19 cellular contexts compared by ENCODE assay signal in the genomic region with DNA sequence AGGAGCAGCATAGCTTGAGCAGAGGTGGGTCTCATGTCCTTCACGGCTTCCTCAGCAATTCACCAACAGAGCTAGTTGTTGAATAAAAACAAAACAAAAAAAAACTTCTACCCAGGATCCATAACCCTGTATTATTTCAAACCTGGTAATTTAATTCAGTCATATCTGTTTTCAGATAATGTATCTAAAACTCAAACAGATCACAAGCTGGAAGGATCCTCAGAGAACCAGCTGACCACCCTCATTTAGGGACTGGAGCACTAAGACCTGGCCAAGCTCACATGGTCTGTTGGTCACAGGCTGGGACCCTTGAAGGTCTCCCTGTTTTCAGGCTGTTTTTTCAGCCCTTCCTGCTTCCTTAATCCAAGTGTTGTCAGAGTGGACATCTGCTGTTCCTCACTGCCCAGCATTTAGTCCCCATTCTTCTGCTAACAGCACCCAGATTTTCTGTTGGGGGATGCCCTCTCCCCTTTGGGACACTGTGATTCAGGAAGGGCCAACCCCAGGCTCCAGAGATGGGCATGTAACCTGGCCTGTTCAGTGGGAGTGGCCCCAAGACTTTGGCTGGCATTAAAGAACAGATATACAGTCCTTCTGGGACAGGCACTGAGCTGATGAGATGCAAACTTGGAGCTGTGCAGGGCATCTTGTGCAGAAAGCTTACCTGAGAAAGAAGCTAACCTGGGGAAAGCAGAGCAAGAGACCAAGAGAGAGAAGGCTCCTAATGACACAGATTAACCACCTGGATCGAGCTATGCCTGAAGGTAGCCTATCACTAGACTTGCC.
DNase-seq lines count a peak whose midpoint lies in the region; ATAC-seq and TF ChIP-seq lines count a peak whose summit lies in the region.
"Had no signal": no experiment of that assay in that cellular context is flagged by ENCODE, and none has a peak within 500 bp of the region (broad histone marks: within the 10 kb centered on the region; RNA-seq: fewer than 3 reads in every experiment).

No MANE protein-coding gene starts in this region.

- no peaks in the 10 kb centered on the region for H3K27me3 ChIP-seq in adrenal gland
- H3K27me3 ChIP-seq: sigmoid colon, suprapubic skin had no signal

- POLR2A ChIA-PET in activated CD4-positive, alpha-beta T cell treated with anti-CD3 and anti-CD28 coated beads for 36 hours (lab: Charles Lee), result interaction anchor here (1.3 kb wide), 1 partner anchor 181 kb away, joined by 7 read pairs; no protein-coding TSS in a partner anchor

- no peaks in the 10 kb centered on the region for H3K9me3 ChIP-seq in adrenal gland (replicated peaks in 1 of 3)
- H3K9me3 ChIP-seq: sigmoid colon, suprapubic skin had no signal

- CTCF ChIA-PET in activated CD4-positive, alpha-beta T cell treated with anti-CD3 and anti-CD28 coated beads for 36 hours (lab: Charles Lee), result interaction anchor here (0.5 to 2.4 kb wide), 16 partner anchors 9 to 296 kb away, joined by 3 to 22 read pairs (median 3); a partner anchor contains a TSS

- no peaks in the 10 kb centered on the region for H3K27me3 Mint-ChIP-seq in activated CD4-positive, alpha-beta T cell treated with anti-CD3 and anti-CD28 coated beads for 36 hours
- H3K27me3 Mint-ChIP-seq in HFFc6 (ENCODE audit: insufficient read depth), result no peaks in the 10 kb centered on the region
- H3K27me3 Mint-ChIP-seq in nephron (ENCODE audit: low read depth), result no peaks in the 10 kb centered on the region

- TF ChIP-seq CTCF in HFFc6 (IDR thresholded peaks at IDR 0.05) (no peak), adrenal gland (IDR thresholded peaks at IDR 0.05) (no peak), nephron (IDR thresholded peaks at IDR 0.05; ENCODE audit: unreplicated experiment in 3 of 3) (no peak)

- no peak for TF ChIP-seq POLR2A in adrenal gland (IDR thresholded peaks at IDR 0.05)

- DNase-seq in activated CD4-positive, alpha-beta T cell treated with anti-CD3 and anti-CD28 coated beads for 36 hours, result no peak
- DNase-seq in activated CD4-positive, alpha-beta T cell treated with anti-CD3 and anti-CD28 coated beads for 4 hours, result no peak
- DNase-seq in HFFc6 (no peak), adrenal gland (peak in 1 of 7 donors; percentile 45), NCI-H748 treated with DMSO at 0.1 percent for 48 hours (lab: John Stamatoyannopoulos, UW) (no peak), DMS79 (lab: John Stamatoyannopoulos, UW) (no peak), occipital lobe (lab: John Stamatoyannopoulos, UW) (no peak)
- DNase-seq: cerebellar nuclear complex, endodermal cell, H7, hippocampal formation, MM.1S, NCI-H1694 treated with DMSO at 0.1 percent for 48 hours, sigmoid colon had no signal

- H3K27ac Mint-ChIP-seq in activated CD4-positive, alpha-beta T cell treated with anti-CD3 and anti-CD28 coated beads for 36 hours, result peak overlapping the region; percentile 78
- H3K27ac Mint-ChIP-seq in HFFc6 (peak overlapping the region; percentile 89), nephron (peak overlapping the region; percentile 50 to 79 (median 67))
- H3K27ac Mint-ChIP-seq: endodermal cell had no signal

- intact Hi-C loops in activated CD4-positive, alpha-beta T cell treated with anti-CD3 and anti-CD28 coated beads for 36 hours (cut with DNase I, micrococcal nuclease), result loop anchor here (1.0 to 5.0 kb wide), 8 partner anchors 51 to 425 kb away; a partner anchor contains a TSS
- intact Hi-C loops in adrenal gland (cut with DNase I), result no loop called here

- H3K9me3 Mint-ChIP-seq in activated CD4-positive, alpha-beta T cell treated with anti-CD3 and anti-CD28 coated beads for 36 hours (ENCODE audit: low read depth), result no peaks in the 10 kb centered on the region
- H3K9me3 Mint-ChIP-seq in HFFc6 (no peaks in the 10 kb centered on the region), nephron (no peaks in the 10 kb centered on the region)
- H3K9me3 Mint-ChIP-seq: endodermal cell; T-helper 1 cell treated with Interleukin-12 subunit alpha and Interleukin-12 subunit beta and Interleukin-4 antibody, amounts not matched to agents 30 μg/mL and 1 μg/mL, for 36 hours had no signal

- WGBS in adrenal gland, 4 donors, result 31 to 98% (median 88%) methylated on average over 2 of the region's 2 CpGs

- no peak overlapping the region for H3K4me3 ChIP-seq in adrenal gland
- H3K4me3 ChIP-seq: sigmoid colon, suprapubic skin had no signal

- peaks cover 13 to 23% of the 10 kb centered on the region in 2 donors for H3K4me1 ChIP-seq in adrenal gland (replicated peaks in 1 of 2)

- H3K36me3 ChIP-seq in adrenal gland (replicated peaks in 1 of 2), result no peaks in the 10 kb centered on the region
- H3K36me3 ChIP-seq: sigmoid colon, suprapubic skin had no signal

- no peak overlapping the region for H3K4me3 Mint-ChIP-seq in activated CD4-positive, alpha-beta T cell treated with anti-CD3 and anti-CD28 coated beads for 36 hours
- H3K4me3 Mint-ChIP-seq in HFFc6 (peak overlapping the region; percentile 42), nephron (no peak overlapping the region)
- H3K4me3 Mint-ChIP-seq: endodermal cell; T-helper 1 cell treated with Interleukin-12 subunit alpha and Interleukin-12 subunit beta and Interleukin-4 antibody, amounts not matched to agents 30 μg/mL and 1 μg/mL, for 36 hours had no signal

- no peak for ATAC-seq in activated CD4-positive, alpha-beta T cell treated with anti-CD3 and anti-CD28 coated beads for 36 hours

- peaks cover 30% of the 10 kb centered on the region for H3K4me1 Mint-ChIP-seq in activated CD4-positive, alpha-beta T cell treated with anti-CD3 and anti-CD28 coated beads for 36 hours
- peaks cover 48% of the 10 kb centered on the region for H3K4me1 Mint-ChIP-seq in HFFc6 (ENCODE audit: low read depth)
- H3K4me1 Mint-ChIP-seq in nephron, result peaks cover 53% of the 10 kb centered on the region
- H3K4me1 Mint-ChIP-seq: endodermal cell had no signal

- H3K36me3 Mint-ChIP-seq in activated CD4-positive, alpha-beta T cell treated with anti-CD3 and anti-CD28 coated beads for 36 hours (ENCODE audit: low read depth), result no peaks in the 10 kb centered on the region
- H3K36me3 Mint-ChIP-seq in HFFc6 (ENCODE audit: low read depth) (no peaks in the 10 kb centered on the region), nephron (ENCODE audit: low read depth) (peaks cover 3% of the 10 kb centered on the region)

- H3K27ac ChIP-seq in adrenal gland, result peak overlapping the region in 4 of 5 donors; percentile 3 to 79 (median 59)
- H3K27ac ChIP-seq: 22Rv1, suprapubic skin, VCaP had no signal

Comparison
In these comparisons a context has a peak if more than half of its experiments do, and no peak if none do; other contexts are left out.
1. intact Hi-C loops: an anchor here in activated CD4-positive, alpha-beta T cell treated with anti-CD3 and anti-CD28 coated beads for 36 hours (1.0 to 5.0 kb wide); none called in adrenal gland.